ENCODE assay signal across 14 cellular contexts in genomic region chr5:123450114-123450513, GRCh38. TPM values are rescaled to one million over a fixed set of nuclear protein-coding genes. Genes with fewer than 3 reads are reported as not detected.
DNase-seq lines count a peak whose midpoint lies in the region; ATAC-seq, FAIRE-seq and TF ChIP-seq lines count a peak whose summit lies in the region.
"Had no signal": no experiment of that assay in that cellular context is flagged by ENCODE, and none has a peak within 500 bp of the region (broad histone marks: within the 10 kb centered on the region; RNA-seq: fewer than 3 reads in every experiment).

No MANE protein-coding gene starts in this region.

- POLR2A ChIA-PET in GM12878 (lab: Charles Lee) = interaction anchor here (0.7 to 1.1 kb wide), 2 partner anchors 11 to 14 kb away, joined by 3 to 11 read pairs; no protein-coding TSS in a partner anchor
- POLR2A ChIA-PET in RWPE1 (lab: Yijun Ruan, JAX; ENCODE audit: low non-redundant PET) = interaction anchor here (0.6 kb wide), 1 partner anchor 142 kb away, joined by 3 read pairs; no protein-coding TSS in a partner anchor

- H3K4me2 ChIP-seq in GM12878 (ENCODE audit: control insufficient read depth, insufficient read depth) = peak overlapping the region; percentile 20; the same call in 1 of the 2 replicates

- no peak for DNase-seq in GM18507 (ENCODE audit: extremely low spot score, insufficient read length, low read depth)
- peak; percentile 33 for DNase-seq in NCI-H345 treated with DMSO at 0.1 percent for 48 hours (lab: John Stamatoyannopoulos, UW; ENCODE audit: unreplicated experiment)
- no peak for DNase-seq in GM12878 (ENCODE audit: low read depth, low spot score)
- DNase-seq in OCI-M2 (lab: John Stamatoyannopoulos, UW; ENCODE audit: unreplicated experiment) = no peak
- no peak for DNase-seq in esophagus squamous epithelium (lab: John Stamatoyannopoulos, UW)
- DNase-seq in RWPE1 (ENCODE audit: low spot score) = no peak
- DNase-seq in spleen = no peak
- DNase-seq: activated gamma-delta T cell; effector CD4-positive, alpha-beta T cell; kidney; NCI-H1930; NCI-H526 treated with DMSO at 0.1 percent for 48 hours had no signal

- H3K36me3 ChIP-seq in GM12878 (ENCODE audit: control insufficient read depth in 2 of 2, insufficient read depth in 2 of 2, low read length in 1 of 2) = no peaks in the 10 kb centered on the region
- no peaks in the 10 kb centered on the region for H3K36me3 ChIP-seq in esophagus squamous epithelium
- no peaks in the 10 kb centered on the region for H3K36me3 ChIP-seq in spleen

- BruUV-seq in GM12878 (replicated peaks; lab: Mats Ljungman, UMichigan) = no TSS peak

- no peak overlapping the region for H3K9ac ChIP-seq in GM12878 (ENCODE audit: control insufficient read depth, insufficient read depth, low read length)

- FAIRE-seq in GM18507 (lab: Jason Lieb, UNC) (peak; percentile 48), GM12878 (lab: Jason Lieb, UNC) (no peak)
- FAIRE-seq: HTR-8/SVneo, kidney had no signal

- no peak overlapping the region for H3K27ac ChIP-seq in GM12878 (ENCODE audit: control insufficient read depth, insufficient read depth)
- no peak overlapping the region for H3K27ac ChIP-seq in esophagus squamous epithelium
- no peak overlapping the region for H3K27ac ChIP-seq in RWPE1
- no peak overlapping the region for H3K27ac ChIP-seq in spleen

- no peaks in the 10 kb centered on the region for H3K27me3 ChIP-seq in GM12878 (replicated peaks in 1 of 2; ENCODE audit: control insufficient read depth in 2 of 2, insufficient read depth in 2 of 2, low read length in 1 of 2)
- H3K27me3 ChIP-seq in esophagus squamous epithelium = no peaks in the 10 kb centered on the region
- H3K27me3 ChIP-seq in spleen (replicated peaks in 1 of 7) = no peaks in the 10 kb centered on the region

- H3K4me3 ChIP-seq in GM12878 = no peak overlapping the region
- no peak overlapping the region for H3K4me3 ChIP-seq in esophagus squamous epithelium
- H3K4me3 ChIP-seq in spleen = no peak overlapping the region

- no peaks in the 10 kb centered on the region for H3K79me2 ChIP-seq in GM12878 (ENCODE audit: control insufficient read depth, insufficient read depth, low read length)

- ATAC-seq in GM19468 (IDR thresholded peaks at IDR 0.05; ENCODE audit: extremely low read depth, unreplicated experiment) = peak; percentile 10
- peak; percentile 25 for ATAC-seq in GM12878

- in situ Hi-C loops in GM12878 (cut with MboI) = no loop called here

- RAD21 ChIA-PET in GM12878 (lab: Charles Lee; ENCODE audit: unreplicated experiment) = interaction anchor here (0.7 to 1.7 kb wide), 12 partner anchors 8 to 160 kb away, joined by 3 to 15 read pairs (median 4); partner anchors contain the start of gene CEP120

- no peak for TF ChIP-seq RAD21 in GM12878 (IDR thresholded peaks at IDR 0.05; ENCODE audit: insufficient read depth, low read depth, low read length)

- TF ChIP-seq POLR2A in GM12878 (IDR thresholded peaks at IDR 0.05; ENCODE audit: low read depth, low read length) (no peak), esophagus squamous epithelium (IDR thresholded peaks at IDR 0.05) (no peak), spleen (IDR thresholded peaks at IDR 0.05) (no peak)

- H3K9me3 ChIP-seq in GM12878 (replicated peaks; ENCODE audit: control insufficient read depth, insufficient read depth, low read length) (no peaks in the 10 kb centered on the region), esophagus squamous epithelium (no peaks in the 10 kb centered on the region), spleen (no peaks in the 10 kb centered on the region)

- CTCF ChIA-PET in GM12878 (lab: Yijun Ruan, JAX) (interaction anchor here (1.5 to 2.2 kb wide), 2 partner anchors 12 to 27 kb away, joined by 5 to 16 read pairs; partner anchors contain the start of gene CEP120), RWPE1 (lab: Yijun Ruan, JAX) (no interaction called here)

- intact Hi-C loops in GM12878 (cut with micrococcal nuclease; ENCODE audit: unreplicated experiment) = no loop called here
- intact Hi-C loops in esophagus squamous epithelium (cut with DNase I) = no loop called here
- intact Hi-C loops in spleen (cut with DNase I; ENCODE audit: low total_unique reads) = no loop called here

- TF ChIP-seq EP300 in GM12878 (IDR thresholded peaks at IDR 0.05; ENCODE audit: borderline replicate concordance in 1 of 2, control insufficient read depth in 1 of 2, low read depth in 2 of 2, low read length in 2 of 2) = no peak

- peaks cover 38% of the 10 kb centered on the region for H3K4me1 ChIP-seq in GM12878 (ENCODE audit: control insufficient read depth, insufficient read depth, low read length)
- peaks cover 0 to 29% (median 13%) of the 10 kb centered on the region in 3 donors for H3K4me1 ChIP-seq in esophagus squamous epithelium
- H3K4me1 ChIP-seq in spleen = peaks cover 0 to 7% (median 4%) of the 10 kb centered on the region in 6 donors

- SMC1A ChIA-PET in GM12878 (lab: Charles Lee; ENCODE audit: uncharacterized antibody, unreplicated experiment) = interaction anchor here (0.6 to 2.0 kb wide), 14 partner anchors 9 to 1886 kb away, joined by 3 to 17 read pairs (median 4); partner anchors contain the start of genes CEP120 and CSNK1G3

- no peaks in the 10 kb centered on the region for H4K20me1 ChIP-seq in GM12878 (ENCODE audit: control insufficient read depth, insufficient read depth)

- no peak overlapping the region for H2AFZ ChIP-seq in GM12878 (ENCODE audit: control insufficient read depth, low read depth, low read length)

- 0% methylated on average over 1 of the region's 1 CpG for WGBS in GM12878 (ENCODE audit: insufficient coverage, insufficient replicate concordance, low lambda C conversion rate, missing lambda C conversion rate)
- 21 to 30% methylated on average over 1 of the region's 1 CpG for WGBS in esophagus squamous epithelium, 2 donors
- 27 to 63% (median 39%) methylated on average over 1 of the region's 1 CpG for WGBS in spleen, 5 donors

- no peak for TF ChIP-seq CTCF in GM12878 (IDR thresholded peaks at IDR 0.05 in 2 of 3, conservative IDR thresholded peaks at IDR 0.05 in 1 of 3; ENCODE audit: control insufficient read depth in 2 of 3, extremely low read depth in 1 of 3, insufficient read depth in 1 of 3, low read depth in 3 of 3, low read length in 3 of 3)
- TF ChIP-seq CTCF in esophagus squamous epithelium (IDR thresholded peaks at IDR 0.05) = no peak
- no peak for TF ChIP-seq CTCF in RWPE1 (conservative IDR thresholded peaks at IDR 0.05; ENCODE audit: low read depth)
- TF ChIP-seq CTCF in spleen (IDR thresholded peaks at IDR 0.05 in 8 of 11, conservative IDR thresholded peaks at IDR 0.05 in 3 of 11) = no peak

TF ChIP-seq in GM12878, 131 proteins besides CTCF, POLR2A, EP300 and RAD21 (continues in another document):
- TF ChIP-seq SIX5 (IDR thresholded peaks at IDR 0.05; ENCODE audit: low read depth, low read length, severe bottlenecking) = no peak
- TF ChIP-seq ATF7 (IDR thresholded peaks at IDR 0.05; ENCODE audit: low read depth) = 0 out of 2 replicates have a peak, but pooled peaks have one; percentile 19
- no peak for TF ChIP-seq RFX5 (IDR thresholded peaks at IDR 0.05; ENCODE audit: low read depth, low read length)
- TF ChIP-seq RUNX3 (IDR thresholded peaks at IDR 0.05; ENCODE audit: low read length) = peak; percentile 38; the same call in 1 of the 2 replicates
- TF ChIP-seq CREM (IDR thresholded peaks at IDR 0.05; ENCODE audit: low read depth) = 0 out of 2 replicates have a peak, but pooled peaks have one; percentile 10
- peak; percentile 53; the same call in 1 of the 2 replicates for TF ChIP-seq JUNB (IDR thresholded peaks at IDR 0.05)
- no peak for TF ChIP-seq SKIL (IDR thresholded peaks at IDR 0.05; ENCODE audit: low read depth, poor library complexity, severe bottlenecking)

RNA-seq across cellular contexts. Expression of gene CEP120, which starts 26.9 kb away (rescaled TPM):
- total RNA-seq in GM12878 (2013; cell fraction: nucleolus; rRNA removed) = 62.8 and 67.0 TPM in 2 replicates
- total RNA-seq in GM12878 (2014; rRNA removed) (15.5 TPM in 2 replicates), GM12878 (2014; rRNA removed; fragmentation: Illumina TruSeq; extraction: Trizol) (20.4 and 20.6 TPM in 2 replicates), GM12878 (2021) (16.2 and 17.5 TPM in 2 replicates), esophagus squamous epithelium (10 to 100 TPM in 2 of 4 donors, 1 to 10 TPM in 2; 7.9 to 12.6 (median 10.1) TPM), spleen (10 to 100 TPM; 27.7 to 43.3 (median 33.5) TPM)
- 4.1 TPM for polyA plus RNA-seq in GM12878 (2011; ENCODE audit: low read depth)
- polyA plus RNA-seq in GM12878 (2011; rRNA removed) (23.0 and 28.3 TPM in 2 replicates), GM12878 (2014; fragmentation: Illumina TruSeq; extraction: Trizol) (15.2 and 22.5 TPM in 2 replicates), GM12878 (2014; fragmentation: Nextera tagmentation; extraction: Ambion mirVana) (1 to 10 TPM; 4.1 to 4.3 TPM), GM12878 (2014; rRNA removed) (7.2 and 11.0 TPM in 2 replicates), GM12878 (2016; fragmentation: Nextera tagmentation; extraction: Ambion mirVana) (10 to 100 TPM in 1 of 2 experiments, 1 to 10 TPM in 1; 9.8 to 10.6 TPM), spleen (10 to 100 TPM in 2 of 3 donors, 1 to 10 TPM in 1; 9.2 to 11.2 (median 10.5) TPM)
- 13.6 and 16.6 TPM in 2 replicates for polyA plus RNA-seq in GM12878 (2011; cell fraction: cytosol; rRNA removed)
- polyA plus RNA-seq in GM12878 (2011; cell fraction: nucleus; rRNA removed) = 17.3 and 19.6 TPM in 2 replicates
- polyA plus RNA-seq in GM12878 (2012) = 5.7 and 7.8 TPM in 2 replicates
- 69.6 and 75.8 TPM in 2 replicates for polyA minus RNA-seq in GM12878 (2011; rRNA and poly(A)+ RNA removed)
- 11.6 and 13.6 TPM in 2 replicates for polyA minus RNA-seq in GM12878 (2011; cell fraction: cytosol; rRNA and poly(A)+ RNA removed)
- 33.4 and 51.1 TPM in 2 replicates for polyA minus RNA-seq in GM12878 (2011; cell fraction: nucleus; rRNA and poly(A)+ RNA removed)
